11 cellular contexts compared by ENCODE assay signal in genomic region chr5:153480401-153480800, GRCh38. TPM values are rescaled to one million over a fixed set of nuclear protein-coding genes. Genes with fewer than 3 reads are reported as not detected.
A peak's percentile ranks its signal among the peaks of the same experiment; 100 is the strongest.
DNase-seq lines count a peak whose midpoint lies in the region; ATAC-seq and TF ChIP-seq lines count a peak whose summit lies in the region.
"Had no signal": no experiment of that assay in that cellular context is flagged by ENCODE, and none has a peak within 500 bp of the region (broad histone marks: within the 10 kb centered on the region; RNA-seq: fewer than 3 reads in every experiment).

No MANE protein-coding gene starts in this region.

- H3K36me3 Mint-ChIP-seq in mesothelial cell of epicardium (no peaks in the 10 kb centered on the region), WTC11 (no peaks in the 10 kb centered on the region)
- H3K36me3 Mint-ChIP-seq: IgD-negative memory B cell had no signal

- H3K4me1 Mint-ChIP-seq in mesothelial cell of epicardium = peaks cover 7% of the 10 kb centered on the region
- peaks cover 9% of the 10 kb centered on the region; the same call in 1 of the 2 replicates for H3K4me1 Mint-ChIP-seq in WTC11
- H3K4me1 Mint-ChIP-seq: IgD-negative memory B cell, neural crest cell had no signal

- H3K27ac Mint-ChIP-seq in mesothelial cell of epicardium (no peak overlapping the region), WTC11 (no peak overlapping the region)
- H3K27ac Mint-ChIP-seq: IgD-negative memory B cell had no signal

- no peaks in the 10 kb centered on the region for H3K9me3 Mint-ChIP-seq in mesothelial cell of epicardium
- 0 out of 2 replicates have a peak, but pooled peaks cover 3% of the 10 kb centered on the region for H3K9me3 Mint-ChIP-seq in WTC11

- H3K27ac ChIP-seq in Karpas-422 (ENCODE audit: low read length) = no peak overlapping the region

- POLR2A ChIA-PET in WTC11 (lab: Charles Lee) = no interaction called here

- no peak overlapping the region for H2AFZ ChIP-seq in Karpas-422 (ENCODE audit: low read length)

- no peaks in the 10 kb centered on the region for H4K20me1 ChIP-seq in Karpas-422 (ENCODE audit: insufficient read depth, low read depth, low read length)

- H3K9me2 ChIP-seq in Karpas-422 (replicated peaks; ENCODE audit: insufficient read depth, low read length) = no peaks in the 10 kb centered on the region; the same call in 1 of the 2 replicates

- H3K27me3 Mint-ChIP-seq in mesothelial cell of epicardium (ENCODE audit: low read depth) = peaks cover 10% of the 10 kb centered on the region
- H3K27me3 Mint-ChIP-seq in WTC11 (ENCODE audit: low read depth) = no peaks in the 10 kb centered on the region; the same call in 1 of the 2 replicates

- no peaks in the 10 kb centered on the region for H3K4me1 ChIP-seq in Karpas-422 (ENCODE audit: low read length)

- H3K4me3 Mint-ChIP-seq in mesothelial cell of epicardium = no peak overlapping the region
- H3K4me3 Mint-ChIP-seq in WTC11 = no peak overlapping the region
- H3K4me3 Mint-ChIP-seq: IgD-negative memory B cell, neural crest cell had no signal

- H3K4me3 ChIP-seq in Karpas-422 (ENCODE audit: low read length) = no peak overlapping the region

- no peaks in the 10 kb centered on the region for H3K27me3 ChIP-seq in Karpas-422 (ENCODE audit: low read length)

- DNase-seq in glomerular visceral epithelial cell (ENCODE audit: extremely low spot score) = peak; percentile 5
- DNase-seq in mesothelial cell of epicardium (ENCODE audit: low spot score in 2 of 2, unreplicated experiment in 2 of 2) = no peak
- no peak for DNase-seq in Karpas-422
- no peak for DNase-seq in WTC11 (ENCODE audit: low spot score)
- DNase-seq in NOMO-1 (lab: John Stamatoyannopoulos, UW; ENCODE audit: unreplicated experiment in 2 of 2) = no peak
- DNase-seq: activated CD4-positive, alpha-beta T cell treated with anti-CD3 and anti-CD28 coated beads, Interleukin-2, amount 50 U/mL, for 1 hour had no signal

- H3K9ac ChIP-seq in Karpas-422 (ENCODE audit: low read length) = no peak overlapping the region

- no peak overlapping the region for H3K4me2 ChIP-seq in Karpas-422 (ENCODE audit: low read depth, low read length, poor library complexity, severe bottlenecking)

- H3K79me2 ChIP-seq in Karpas-422 (ENCODE audit: low read length) = no peaks in the 10 kb centered on the region

- TF ChIP-seq CTCF in mesothelial cell of epicardium (IDR thresholded peaks at IDR 0.05; ENCODE audit: unreplicated experiment) (no peak), WTC11 (IDR thresholded peaks at IDR 0.05) (no peak)

- CTCF ChIA-PET in WTC11 (lab: Charles Lee) = no interaction called here

- H3K36me3 ChIP-seq in Karpas-422 (ENCODE audit: insufficient read depth, low read length) = no peaks in the 10 kb centered on the region

- ATAC-seq in GM18858 (IDR thresholded peaks at IDR 0.05; ENCODE audit: unreplicated experiment) (peak; percentile 98), GM21723 (IDR thresholded peaks at IDR 0.05; ENCODE audit: unreplicated experiment) (peak; percentile 93), HG03378 (IDR thresholded peaks at IDR 0.05; ENCODE audit: unreplicated experiment) (peak; percentile 97), WTC11 (no peak)

- H3K9me3 ChIP-seq in Karpas-422 (ENCODE audit: low read length) = no peaks in the 10 kb centered on the region

TF ChIP-seq in WTC11, 78 proteins besides CTCF, POLR2A, EP300 and RAD21:
- no peak for TF ChIP-seq ZNF671 (CRISPR knock-in tag; IDR thresholded peaks at IDR 0.05)
- TF ChIP-seq ATF6 (CRISPR knock-in tag; IDR thresholded peaks at IDR 0.05) = no peak
- TF ChIP-seq ZNF138 (CRISPR knock-in tag; conservative IDR thresholded peaks at IDR 0.05) = no peak
- no peak for TF ChIP-seq ZNF396 (CRISPR knock-in tag; IDR thresholded peaks at IDR 0.05; ENCODE audit: borderline replicate concordance)
- no peak for TF ChIP-seq ZMAT4 (CRISPR knock-in tag; IDR thresholded peaks at IDR 0.05)
- TF ChIP-seq E2F1 (CRISPR knock-in tag; IDR thresholded peaks at IDR 0.05) = no peak
- no peak for TF ChIP-seq HMGXB4 (CRISPR knock-in tag; IDR thresholded peaks at IDR 0.05)

RNA-seq across cellular contexts. Expression of gene GRIA1, which starts 10.1 kb away (rescaled TPM):
- total RNA-seq in mesothelial cell of epicardium (1.2 to 1.8 TPM (median 1.3 TPM) in 3 replicates), WTC11 (2021) (0.76 to 0.81 TPM (median 0.76 TPM) in 3 replicates)
- not detected in 2 replicates for total RNA-seq in Karpas-422 (2014; rRNA removed; shearing (Covaris generic); ENCODE audit: low replicate concordance)
